In the genomic region with DNA sequence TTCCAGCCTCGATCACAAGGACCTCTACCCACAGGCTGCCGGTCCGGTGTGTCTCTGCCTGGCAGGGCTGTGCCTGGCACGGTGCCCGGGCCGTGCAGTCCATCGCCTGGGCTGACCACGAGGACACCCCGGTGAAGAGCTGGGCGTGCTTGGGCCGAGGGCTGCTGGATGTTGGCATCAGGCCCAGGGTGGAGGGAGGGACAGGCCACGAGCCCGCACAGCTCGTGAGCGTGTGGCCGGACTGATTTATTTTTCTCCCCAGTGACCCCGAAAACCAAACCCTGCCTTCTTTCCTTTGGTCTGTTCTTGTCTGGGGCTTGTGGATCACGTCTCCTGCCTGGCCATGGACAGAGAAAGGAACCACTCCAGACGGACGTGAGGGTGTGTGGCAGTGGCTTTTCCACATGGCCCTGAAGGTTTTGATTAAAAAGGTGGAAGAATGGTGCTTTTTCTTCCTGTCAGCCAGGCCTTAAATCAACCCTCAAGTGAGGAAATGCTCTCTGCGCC, we compare ENCODE assay signal across 3 cellular contexts.
TF ChIP-seq lines count a peak whose summit lies in the region.

No MANE protein-coding gene starts in this region.

TF ChIP-seq in IMR-90, 13 proteins besides CTCF, POLR2A, EP300 and RAD21:
- TF ChIP-seq BHLHE40 (IDR thresholded peaks at IDR 0.05; ENCODE audit: low read depth, low read length) (peak; percentile 41; the same call in 1 of the 2 replicates), RFX5 (IDR thresholded peaks at IDR 0.05; ENCODE audit: low read depth, low read length) (no peak), ELK1 (IDR thresholded peaks at IDR 0.05; ENCODE audit: borderline replicate concordance, low read depth, low read length) (no peak), SMC3 (IDR thresholded peaks at IDR 0.05; ENCODE audit: low read depth, low read length) (no peak), CEBPB (IDR thresholded peaks at IDR 0.05; ENCODE audit: low read depth, low read length) (no peak), MXI1 (IDR thresholded peaks at IDR 0.05; ENCODE audit: borderline replicate concordance, low read depth, low read length) (no peak)

TF ChIP-seq in H1, 55 proteins besides CTCF, POLR2A, EP300 and RAD21:
- TF ChIP-seq, protein P1, sequence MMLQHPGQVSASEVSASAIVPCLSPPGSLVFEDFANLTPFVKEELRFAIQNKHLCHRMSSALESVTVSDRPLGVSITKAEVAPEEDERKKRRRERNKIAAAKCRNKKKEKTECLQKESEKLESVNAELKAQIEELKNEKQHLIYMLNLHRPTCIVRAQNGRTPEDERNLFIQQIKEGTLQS (IDR thresholded peaks at IDR 0.05; ENCODE audit: insufficient read depth, low read depth, low read length) = no peak
- TF ChIP-seq CTBP2 (IDR thresholded peaks at IDR 0.05; ENCODE audit: borderline replicate concordance, insufficient read depth, insufficient read length, low read length) (no peak), NANOG (IDR thresholded peaks at IDR 0.05; ENCODE audit: insufficient read depth, low read depth, low read length, poor library complexity, severe bottlenecking) (no peak), RFX5 (IDR thresholded peaks at IDR 0.05; ENCODE audit: borderline replicate concordance, low read depth, low read length) (no peak), HDAC6 (IDR thresholded peaks at IDR 0.05; ENCODE audit: low read depth, low read length) (no peak), SIN3A (conservative IDR thresholded peaks at IDR 0.05 in 1 of 2, IDR thresholded peaks at IDR 0.05 in 1 of 2; ENCODE audit: low read depth in 1 of 2, low read length in 2 of 2) (no peak), RBBP5 (IDR thresholded peaks at IDR 0.05; ENCODE audit: borderline replicate concordance, low read depth, low read length) (no peak), RXRA (IDR thresholded peaks at IDR 0.05; ENCODE audit: insufficient read depth, low read depth, low read length) (no peak), USF2 (IDR thresholded peaks at IDR 0.05; ENCODE audit: low read length) (no peak), SP4 (IDR thresholded peaks at IDR 0.05; ENCODE audit: low read length) (no peak), HDAC2 (IDR thresholded peaks at IDR 0.05; ENCODE audit: borderline replicate concordance in 1 of 2, low read depth in 2 of 2, low read length in 2 of 2) (no peak), JUND (IDR thresholded peaks at IDR 0.05; ENCODE audit: low read length) (no peak), KDM5A (IDR thresholded peaks at IDR 0.05; ENCODE audit: low read length) (no peak), CBX5 (IDR thresholded peaks at IDR 0.05; ENCODE audit: low read depth, low read length) (no peak), ASH2L (IDR thresholded peaks at IDR 0.05; ENCODE audit: low read length) (no peak), TAF1 (IDR thresholded peaks at IDR 0.05; ENCODE audit: low read depth, low read length) (no peak)

TF ChIP-seq in liver, 16 proteins besides CTCF, POLR2A, EP300 and RAD21:
- TF ChIP-seq NR2F2 (IDR thresholded peaks at IDR 0.05) (peak; percentile 78), RXRA (IDR thresholded peaks at IDR 0.05) (peak; percentile 17 to 41), ZBTB33 (IDR thresholded peaks at IDR 0.05) (no peak), SP1 (IDR thresholded peaks at IDR 0.05) (peak; percentile 11), HNF4G (IDR thresholded peaks at IDR 0.05) (no peak)
